Comparison of ENCODE assay signal across 11 cellular contexts in the genomic region with DNA sequence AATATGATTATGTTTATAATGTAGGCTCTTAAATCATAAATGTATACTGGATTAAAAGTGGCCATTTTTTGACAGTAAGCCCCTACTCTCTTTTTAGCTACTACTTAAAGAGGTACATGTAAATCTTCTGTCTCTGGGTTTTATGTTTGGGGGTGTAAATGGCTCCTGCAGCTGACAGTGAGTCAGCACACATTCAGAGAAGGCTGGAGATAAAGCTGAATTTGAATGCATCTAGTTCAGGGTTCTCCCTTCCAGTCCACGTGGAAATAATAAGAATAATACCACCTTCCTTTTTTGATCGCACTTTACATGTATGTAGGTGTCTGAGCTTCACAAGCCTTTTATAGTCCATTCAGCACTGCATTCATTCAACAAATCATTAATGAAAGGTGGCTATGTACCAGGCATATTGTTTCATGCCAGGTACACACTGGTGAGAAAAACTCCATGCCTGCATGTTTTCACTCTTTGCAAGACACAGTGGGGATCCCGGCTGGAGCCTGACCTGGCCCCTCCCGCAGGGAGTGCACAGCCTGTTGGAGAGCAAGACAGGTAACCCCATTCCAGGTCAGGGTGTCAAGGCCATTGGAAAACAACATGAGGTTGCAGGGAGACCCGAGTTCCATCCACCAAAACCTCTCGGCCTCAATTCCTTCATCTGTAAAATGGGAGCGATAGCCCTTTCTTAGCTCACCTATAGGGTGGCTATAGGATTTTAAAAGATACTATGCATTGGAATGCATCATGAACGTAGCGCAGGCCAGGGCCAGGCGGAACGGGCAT.
DNase-seq lines count a peak whose midpoint lies in the region; FAIRE-seq lines count a peak whose summit lies in the region.
"Had no signal": no experiment of that assay in that cellular context is flagged by ENCODE, and none has a peak within 500 bp of the region (broad histone marks: within the 10 kb centered on the region; RNA-seq: fewer than 3 reads in every experiment).

No MANE protein-coding gene starts in this region.

- FAIRE-seq in GM19239 (lab: Jason Lieb, UNC): no peak
- FAIRE-seq: keratinocyte had no signal

- intact Hi-C loops in dendritic cell treated with granulocyte-macrophage colony-stimulating factor and Interleukin-4, amounts not matched to agents 40 ng/mL and 50 ng/mL, for 4 days (cut with micrococcal nuclease): loop anchor here (2.0 to 10.0 kb wide), 5 partner anchors 13 to 165 kb away; partner anchors contain the start of gene EEPD1

- H3K4me1 Mint-ChIP-seq in dendritic cell treated with granulocyte-macrophage colony-stimulating factor and Interleukin-4, amounts not matched to agents 40 ng/mL and 50 ng/mL, for 4 days (ENCODE audit: low read depth): peaks cover 80% of the 10 kb centered on the region

- H3K36me3 Mint-ChIP-seq in dendritic cell treated with granulocyte-macrophage colony-stimulating factor and Interleukin-4, amounts not matched to agents 40 ng/mL and 50 ng/mL, for 4 days (ENCODE audit: low read depth): peaks cover 19% of the 10 kb centered on the region

- peak overlapping the region; percentile 94 for H3K27ac Mint-ChIP-seq in dendritic cell treated with granulocyte-macrophage colony-stimulating factor and Interleukin-4, amounts not matched to agents 40 ng/mL and 50 ng/mL, for 4 days

- no peaks in the 10 kb centered on the region for H3K9me3 Mint-ChIP-seq in dendritic cell treated with granulocyte-macrophage colony-stimulating factor and Interleukin-4, amounts not matched to agents 40 ng/mL and 50 ng/mL, for 4 days
- H3K9me3 Mint-ChIP-seq: neural crest cell had no signal

- peak; percentile 44 for DNase-seq in ELR (ENCODE audit: low read depth)
- peak; percentile 52 for DNase-seq in NCI-H226
- peak; percentile 47 for DNase-seq in renal cortical epithelial cell (ENCODE audit: low read depth)
- no peak for DNase-seq in DMS 273 treated with DMSO at 0.1 percent for 48 hours (lab: John Stamatoyannopoulos, UW)
- no peak for DNase-seq in GM19239 (ENCODE audit: insufficient read length, low spot score)
- DNase-seq in AG20443 (ENCODE audit: low spot score): no peak
- DNase-seq in DMS153 (lab: John Stamatoyannopoulos, UW): no peak
- DNase-seq: stimulated activated CD4-positive, alpha-beta T cell treated with anti-CD3 and anti-CD28 coated beads, Interleukin-1b, Interleukin-23, amount 100 ng/mL, for 48 hours had no signal

- no peak overlapping the region for H3K4me3 Mint-ChIP-seq in dendritic cell treated with granulocyte-macrophage colony-stimulating factor and Interleukin-4, amounts not matched to agents 40 ng/mL and 50 ng/mL, for 4 days
- H3K4me3 Mint-ChIP-seq: neural crest cell had no signal

- no peaks in the 10 kb centered on the region for H3K27me3 Mint-ChIP-seq in dendritic cell treated with granulocyte-macrophage colony-stimulating factor and Interleukin-4, amounts not matched to agents 40 ng/mL and 50 ng/mL, for 4 days

Comparison
In these comparisons a context has a peak if more than half of its experiments do, and no peak if none do; other contexts are left out.
1. DNase-seq: peak in ELR (single experiment), NCI-H226 (single experiment) and renal cortical epithelial cell (single experiment); none in DMS 273 treated with DMSO at 0.1 percent for 48 hours (single experiment), GM19239 (single experiment), AG20443 (single experiment) and DMS153 (single experiment).